ENCODE assay signal across 14 cellular contexts in the genomic region with DNA sequence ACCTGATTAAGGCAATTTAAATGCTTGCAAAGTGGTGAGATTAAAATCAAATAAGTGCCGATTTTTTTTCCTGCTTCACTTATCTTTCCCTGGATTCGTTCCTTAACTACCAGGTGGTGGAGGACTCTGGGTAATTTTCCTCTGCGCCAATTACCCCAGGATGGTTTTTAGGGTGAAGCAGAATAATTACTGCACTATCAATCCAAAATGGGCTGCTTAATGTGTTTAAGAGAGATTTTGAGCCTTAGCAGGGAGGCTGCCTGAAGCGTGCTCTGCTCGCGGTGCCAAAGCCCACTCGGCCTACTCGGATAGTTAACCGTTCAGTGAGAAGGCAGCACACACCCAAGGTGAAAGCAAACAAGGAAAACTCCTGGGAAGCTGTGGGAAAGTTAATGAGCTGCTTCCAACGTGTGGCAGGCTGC.
DNase-seq lines count a peak whose midpoint lies in the region; ATAC-seq and TF ChIP-seq lines count a peak whose summit lies in the region.
"Had no signal": no experiment of that assay in that cellular context is flagged by ENCODE, and none has a peak within 500 bp of the region (broad histone marks: within the 10 kb centered on the region; RNA-seq: fewer than 3 reads in every experiment).

No MANE protein-coding gene starts in this region.

- H3K9me3 ChIP-seq in SJCRH30 (replicated peaks) = no peaks in the 10 kb centered on the region
- H3K9me3 ChIP-seq in lower lobe of right lung = no peaks in the 10 kb centered on the region
- H3K9me3 ChIP-seq in GM23248 (ENCODE audit: low read depth) = no peaks in the 10 kb centered on the region

- H3K27ac ChIP-seq in SJCRH30 (no peak overlapping the region), lower lobe of right lung (no peak overlapping the region), GM23248 (no peak overlapping the region)
- H3K27ac ChIP-seq: SJSA1 had no signal

- peaks cover 1 to 13% (median 4%) of the 10 kb centered on the region in 9 donors for H3K9me3 Mint-ChIP-seq in naive thymus-derived CD8-positive, alpha-beta T cell
- peaks cover 2% of the 10 kb centered on the region for H3K9me3 Mint-ChIP-seq in activated CD4-positive, alpha-beta T cell treated with anti-CD3 and anti-CD28 coated beads for 36 hours (ENCODE audit: low read depth)

- no peak for TF ChIP-seq CTCF in lower lobe of right lung (IDR thresholded peaks at IDR 0.05)

- H3K36me3 Mint-ChIP-seq in naive thymus-derived CD8-positive, alpha-beta T cell = no peaks in the 10 kb centered on the region
- no peaks in the 10 kb centered on the region for H3K36me3 Mint-ChIP-seq in activated CD4-positive, alpha-beta T cell treated with anti-CD3 and anti-CD28 coated beads for 36 hours (ENCODE audit: low read depth)
- H3K36me3 Mint-ChIP-seq: activated naive CD8-positive, alpha-beta T cell; naive B cell had no signal

- no peak overlapping the region for H3K4me2 ChIP-seq in GM23248 (ENCODE audit: unreplicated experiment)

- no peaks in the 10 kb centered on the region for H3K4me1 Mint-ChIP-seq in naive thymus-derived CD8-positive, alpha-beta T cell
- no peaks in the 10 kb centered on the region for H3K4me1 Mint-ChIP-seq in activated CD4-positive, alpha-beta T cell treated with anti-CD3 and anti-CD28 coated beads for 36 hours
- H3K4me1 Mint-ChIP-seq: activated CD4-positive, alpha-beta T cell treated with anti-CD3 and anti-CD28 coated beads, Interleukin-2, amount 10 ng/mL, durations not matched to agents 7 days and 5 days; naive B cell had no signal

- POLR2A ChIA-PET in naive thymus-derived CD8-positive, alpha-beta T cell (lab: Charles Lee) = no interaction called here
- POLR2A ChIA-PET in activated CD4-positive, alpha-beta T cell treated with anti-CD3 and anti-CD28 coated beads for 36 hours (lab: Charles Lee) = no interaction called here

- H4K20me1 ChIP-seq in GM23248 (ENCODE audit: insufficient read depth) = no peaks in the 10 kb centered on the region

- peak in 1 of 2 donors; percentile 49 for ATAC-seq in lower lobe of right lung
- no peak for ATAC-seq in naive thymus-derived CD8-positive, alpha-beta T cell
- no peak for ATAC-seq in activated CD4-positive, alpha-beta T cell treated with anti-CD3 and anti-CD28 coated beads for 36 hours

- H3K4me3 ChIP-seq in SJCRH30 (peak overlapping the region; percentile 26), lower lobe of right lung (peak overlapping the region; percentile 26), GM23248 (no peak overlapping the region)
- H3K4me3 ChIP-seq: SJSA1 had no signal

- no peak overlapping the region for H3K4me3 Mint-ChIP-seq in naive thymus-derived CD8-positive, alpha-beta T cell
- no peak overlapping the region for H3K4me3 Mint-ChIP-seq in activated CD4-positive, alpha-beta T cell treated with anti-CD3 and anti-CD28 coated beads for 36 hours
- H3K4me3 Mint-ChIP-seq: activated CD4-positive, alpha-beta T cell treated with anti-CD3 and anti-CD28 coated beads, Interleukin-2, amount 10 ng/mL, durations not matched to agents 7 days and 5 days; activated naive CD8-positive, alpha-beta T cell; naive B cell had no signal

- no peak overlapping the region for H3K27ac Mint-ChIP-seq in naive thymus-derived CD8-positive, alpha-beta T cell
- H3K27ac Mint-ChIP-seq in activated CD4-positive, alpha-beta T cell treated with anti-CD3 and anti-CD28 coated beads for 36 hours = no peak overlapping the region
- H3K27ac Mint-ChIP-seq: activated CD4-positive, alpha-beta T cell treated with anti-CD3 and anti-CD28 coated beads, Interleukin-2, amount 10 ng/mL, durations not matched to agents 7 days and 5 days; activated naive CD8-positive, alpha-beta T cell; naive B cell had no signal

- intact Hi-C loops in lower lobe of right lung (cut with DNase I) = no loop called here
- intact Hi-C loops in activated CD4-positive, alpha-beta T cell treated with anti-CD3 and anti-CD28 coated beads for 36 hours (cut with DNase I, micrococcal nuclease) = no loop called here

- no peak overlapping the region for H3K9ac ChIP-seq in GM23248

- H3K4me1 ChIP-seq in SJCRH30 (no peaks in the 10 kb centered on the region), lower lobe of right lung (no peaks in the 10 kb centered on the region), GM23248 (ENCODE audit: insufficient read depth) (no peaks in the 10 kb centered on the region)
- H3K4me1 ChIP-seq: SJSA1 had no signal

- H2AFZ ChIP-seq in GM23248 = no peak overlapping the region

- H3K27me3 ChIP-seq in SJCRH30 (no peaks in the 10 kb centered on the region), lower lobe of right lung (ENCODE audit: low read depth) (no peaks in the 10 kb centered on the region), GM23248 (replicated peaks; ENCODE audit: insufficient read depth) (no peaks in the 10 kb centered on the region)
- H3K27me3 ChIP-seq: SJSA1 had no signal

- H3K9me2 ChIP-seq in GM23248 (ENCODE audit: insufficient read depth) = no peaks in the 10 kb centered on the region

- 52 to 53% methylated on average over 10 of the region's 10 CpGs for WGBS in GM23248 (ENCODE audit: low coverage in 1 of 2, low lambda C conversion rate in 2 of 2, missing lambda C conversion rate in 2 of 2), 2 experiments

- in situ Hi-C loops in GM23248 (cut with MboI) = no loop called here

- peak; percentile 4 for DNase-seq in Ammon's horn (ENCODE audit: low spot score)
- DNase-seq in NCI-H1694 (lab: John Stamatoyannopoulos, UW) = peak; percentile 65
- DNase-seq in SJCRH30 = peak; percentile 5 to 8
- DNase-seq in lower lobe of right lung = no peak
- no peak for DNase-seq in naive thymus-derived CD8-positive, alpha-beta T cell
- DNase-seq in activated CD4-positive, alpha-beta T cell treated with anti-CD3 and anti-CD28 coated beads for 36 hours = no peak
- no peak for DNase-seq in GM23248
- DNase-seq in A172 (ENCODE audit: low spot score) = no peak
- DNase-seq: activated CD4-positive, alpha-beta T cell treated with anti-CD3 and anti-CD28 coated beads, Interleukin-2, amount 10 ng/mL, durations not matched to agents 7 days and 5 days; effector CD8-positive, alpha-beta T cell; naive B cell; stimulated activated CD4-positive, alpha-beta T cell treated with anti-CD3 and anti-CD28 coated beads, Interleukin-1b, Interleukin-23, amount 100 ng/mL, for 48 hours had no signal

- no peaks in the 10 kb centered on the region for H3K36me3 ChIP-seq in SJCRH30
- H3K36me3 ChIP-seq in lower lobe of right lung = no peaks in the 10 kb centered on the region
- H3K36me3 ChIP-seq in GM23248 (ENCODE audit: low read depth) = no peaks in the 10 kb centered on the region
- H3K36me3 ChIP-seq: SJSA1 had no signal

- no peaks in the 10 kb centered on the region for H3F3A ChIP-seq in GM23248 (ENCODE audit: insufficient read depth)

- CTCF ChIA-PET in activated CD4-positive, alpha-beta T cell treated with anti-CD3 and anti-CD28 coated beads for 36 hours (lab: Charles Lee) = no interaction called here

- no peaks in the 10 kb centered on the region for H3K27me3 Mint-ChIP-seq in naive thymus-derived CD8-positive, alpha-beta T cell
- no peaks in the 10 kb centered on the region for H3K27me3 Mint-ChIP-seq in activated CD4-positive, alpha-beta T cell treated with anti-CD3 and anti-CD28 coated beads for 36 hours
- H3K27me3 Mint-ChIP-seq: activated CD4-positive, alpha-beta T cell treated with anti-CD3 and anti-CD28 coated beads, Interleukin-2, amount 10 ng/mL, durations not matched to agents 7 days and 5 days; activated naive CD8-positive, alpha-beta T cell; naive B cell had no signal

- H3K79me2 ChIP-seq in GM23248 (ENCODE audit: insufficient read depth) = no peaks in the 10 kb centered on the region

Comparison
In these comparisons a context has a peak if more than half of its experiments do, and no peak if none do; other contexts are left out.
1. DNase-seq: peak in Ammon's horn (single experiment), NCI-H1694 (single experiment) and SJCRH30 (2 of 2); none in lower lobe of right lung (single experiment), naive thymus-derived CD8-positive, alpha-beta T cell (0 of 10), activated CD4-positive, alpha-beta T cell treated with anti-CD3 and anti-CD28 coated beads for 36 hours (single experiment), GM23248 (single experiment) and A172 (single experiment).